In the genomic region with DNA sequence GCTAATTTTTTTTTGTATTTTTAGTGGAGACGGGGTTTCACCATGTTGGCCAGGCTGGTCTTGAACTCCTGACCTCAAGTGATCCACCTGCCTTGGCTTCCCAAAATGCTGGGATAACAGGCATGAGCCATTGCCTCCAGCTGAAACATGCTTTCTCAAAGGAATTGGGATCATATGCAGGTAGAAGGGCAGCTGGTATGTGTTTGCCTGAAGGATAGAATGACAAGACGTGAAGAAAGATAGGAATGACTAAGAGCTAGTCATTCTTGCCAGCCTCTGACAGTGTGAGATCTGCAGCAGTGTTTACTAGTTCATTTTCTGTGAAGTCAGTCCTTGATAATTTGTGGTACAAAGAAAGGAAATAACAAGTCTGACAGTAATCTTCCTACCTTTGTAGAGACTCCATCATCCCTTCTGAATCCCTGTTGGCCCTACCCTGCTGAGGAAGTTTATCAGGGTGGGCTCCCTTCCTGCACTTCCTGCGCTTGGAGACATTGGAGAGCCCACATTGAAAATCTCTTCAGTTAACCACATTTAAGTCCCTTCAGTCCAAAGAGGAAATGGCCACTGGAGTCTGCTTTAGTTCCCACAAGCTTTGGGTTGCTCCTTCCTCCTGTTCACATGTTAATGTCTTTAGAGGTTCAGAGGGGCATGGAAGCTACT, we compare ENCODE assay signal across 8 cellular contexts. TPM values are rescaled to one million over a fixed set of nuclear protein-coding genes. Genes with fewer than 3 reads are reported as not detected.
A peak's percentile ranks its signal among the peaks of the same experiment; 100 is the strongest.
DNase-seq lines count a peak whose midpoint lies in the region; ATAC-seq, FAIRE-seq and TF ChIP-seq lines count a peak whose summit lies in the region.

No MANE protein-coding gene starts in this region.

- H3K79me2 ChIP-seq in keratinocyte (ENCODE audit: control insufficient read depth, insufficient read depth, low read length), result peaks cover 38% of the 10 kb centered on the region

- WGBS in upper lobe of left lung, 2 donors, result 37 to 43% methylated on average over 3 of the region's 3 CpGs

- H2AFZ ChIP-seq in keratinocyte (ENCODE audit: control insufficient read depth, low read length), result no peak overlapping the region

- no peaks in the 10 kb centered on the region for H3K9me3 ChIP-seq in keratinocyte (ENCODE audit: control insufficient read depth, low read depth, low read length)
- H3K9me3 ChIP-seq in upper lobe of left lung, result no peaks in the 10 kb centered on the region

- H4K20me1 ChIP-seq in keratinocyte (ENCODE audit: control insufficient read depth, extremely low read depth, insufficient read depth, low read length), result no peaks in the 10 kb centered on the region

- peak overlapping the region; percentile 95 for H3K4me3 Mint-ChIP-seq in activated naive CD8-positive, alpha-beta T cell treated with anti-CD3 and anti-CD28 coated beads, Interleukin-2, amount 50 U/mL, for 24 hours
- H3K4me3 Mint-ChIP-seq in progenitor cell of endocrine pancreas (ENCODE audit: low read depth), result no peak overlapping the region

- peak overlapping the region; percentile 10 for H3K4me2 ChIP-seq in keratinocyte (ENCODE audit: control insufficient read depth, extremely low read depth, insufficient read depth, low read depth, low read length)

- H3K36me3 ChIP-seq in keratinocyte (ENCODE audit: control insufficient read depth in 2 of 2, extremely low read depth in 1 of 2, insufficient read depth in 2 of 2, low read length in 2 of 2), result peaks cover 4 to 9% of the 10 kb centered on the region in 2 experiments
- peaks cover 0 to 52% (median 24%) of the 10 kb centered on the region in 4 donors for H3K36me3 ChIP-seq in upper lobe of left lung

- H3K9me1 ChIP-seq in keratinocyte (ENCODE audit: control insufficient read depth, extremely low read depth, insufficient read depth, low read length), result no peaks in the 10 kb centered on the region

- peak; percentile 51 for ATAC-seq in activated naive CD8-positive, alpha-beta T cell treated with anti-CD3 and anti-CD28 coated beads, Interleukin-2, amount 50 U/mL, for 24 hours
- ATAC-seq in upper lobe of left lung (ENCODE audit: low FRiP score in 2 of 2) (peak; percentile 18 to 35), GM18870 (IDR thresholded peaks at IDR 0.05; ENCODE audit: unreplicated experiment) (no peak)

- peak; percentile 84 for FAIRE-seq in keratinocyte (lab: Jason Lieb, UNC)

- H3K4me3 ChIP-seq in keratinocyte (ENCODE audit: control insufficient read depth in 2 of 3, extremely low read depth in 1 of 3, insufficient read depth in 2 of 3, low read depth in 1 of 3, low read length in 3 of 3) (no peak overlapping the region), upper lobe of left lung (peak overlapping the region in 3 of 4 donors; percentile 11 to 34 (median 16))

- H3K36me3 Mint-ChIP-seq in activated naive CD8-positive, alpha-beta T cell treated with anti-CD3 and anti-CD28 coated beads, Interleukin-2, amount 50 U/mL, for 24 hours (ENCODE audit: low read depth), result peaks cover 49% of the 10 kb centered on the region
- peaks cover 14% of the 10 kb centered on the region for H3K36me3 Mint-ChIP-seq in progenitor cell of endocrine pancreas (ENCODE audit: insufficient read depth)

- peak overlapping the region; percentile 94 for H3K27ac Mint-ChIP-seq in activated naive CD8-positive, alpha-beta T cell treated with anti-CD3 and anti-CD28 coated beads, Interleukin-2, amount 50 U/mL, for 24 hours
- no peak overlapping the region for H3K27ac Mint-ChIP-seq in progenitor cell of endocrine pancreas

- TF ChIP-seq CTCF in keratinocyte (optimal IDR thresholded peaks at IDR 0.05 in 1 of 3, IDR thresholded peaks at IDR 0.05 in 1 of 3, conservative IDR thresholded peaks at IDR 0.05 in 1 of 3; ENCODE audit: extremely low read depth in 1 of 3, insufficient read depth in 2 of 3, low read length in 3 of 3) (no peak), upper lobe of left lung (IDR thresholded peaks at IDR 0.05) (no peak), progenitor cell of endocrine pancreas (IDR thresholded peaks at IDR 0.05; ENCODE audit: unreplicated experiment) (no peak)

- no peaks in the 10 kb centered on the region for H3K27me3 ChIP-seq in keratinocyte (ENCODE audit: control insufficient read depth, extremely low read depth, insufficient read depth, low read length)
- H3K27me3 ChIP-seq in upper lobe of left lung, result no peaks in the 10 kb centered on the region

- H3K4me1 Mint-ChIP-seq in activated naive CD8-positive, alpha-beta T cell treated with anti-CD3 and anti-CD28 coated beads, Interleukin-2, amount 50 U/mL, for 24 hours, result peaks cover 71% of the 10 kb centered on the region
- peaks cover 24% of the 10 kb centered on the region for H3K4me1 Mint-ChIP-seq in progenitor cell of endocrine pancreas (ENCODE audit: low read depth)

- no peaks in the 10 kb centered on the region for H3K9me3 Mint-ChIP-seq in activated naive CD8-positive, alpha-beta T cell treated with anti-CD3 and anti-CD28 coated beads, Interleukin-2, amount 50 U/mL, for 24 hours
- H3K9me3 Mint-ChIP-seq in progenitor cell of endocrine pancreas (ENCODE audit: low read depth), result no peaks in the 10 kb centered on the region

- peaks cover 75% of the 10 kb centered on the region for H3K4me1 ChIP-seq in keratinocyte (ENCODE audit: control insufficient read depth, extremely low read depth, insufficient read depth, low read length)
- H3K4me1 ChIP-seq in upper lobe of left lung, result peaks cover 96 to 100% (median 98%) of the 10 kb centered on the region in 4 donors

- H3K27ac ChIP-seq in keratinocyte (ENCODE audit: control insufficient read depth, insufficient read depth, low read length) (peak overlapping the region; percentile 74), upper lobe of left lung (peak overlapping the region; percentile 99 to 100 (median 100))

- H3K27me3 Mint-ChIP-seq in activated naive CD8-positive, alpha-beta T cell treated with anti-CD3 and anti-CD28 coated beads, Interleukin-2, amount 50 U/mL, for 24 hours, result no peaks in the 10 kb centered on the region
- H3K27me3 Mint-ChIP-seq in progenitor cell of endocrine pancreas, result no peaks in the 10 kb centered on the region

- H3K9ac ChIP-seq in keratinocyte (ENCODE audit: control insufficient read depth, extremely low read depth, insufficient read depth, low read length), result peak overlapping the region; percentile 55

- TF ChIP-seq POLR2A in upper lobe of left lung (IDR thresholded peaks at IDR 0.05), result peak in 2 of 4 donors; percentile 34 to 52

- dilution Hi-C loops in keratinocyte (cut with MboI; ENCODE audit: extremely low pct_ligation_motif_present, low sequenced_read_pairs), result no loop called here

- peak in 2 of 4 donors; percentile 52 to 85 for TF ChIP-seq EP300 in upper lobe of left lung (IDR thresholded peaks at IDR 0.05)

- peak; percentile 43 for DNase-seq in GM03348 (ENCODE audit: low spot score)
- DNase-seq in LHCN-M2 (ENCODE audit: low read depth), result peak; percentile 91
- DNase-seq in activated naive CD8-positive, alpha-beta T cell treated with anti-CD3 and anti-CD28 coated beads, Interleukin-2, amount 50 U/mL, for 24 hours, result peak; percentile 27
- DNase-seq in keratinocyte (ENCODE audit: low read depth, low spot score), result peak; percentile 91
- no peak for DNase-seq in upper lobe of left lung
- no peak for DNase-seq in NCI-H345 (lab: John Stamatoyannopoulos, UW)
- no peak for DNase-seq in progenitor cell of endocrine pancreas (ENCODE audit: low spot score, unreplicated experiment)

RNA-seq across cellular contexts. Expression of a gene that starts 14.7 kb away (rescaled TPM):
- total RNA-seq in LHCN-M2 (2014; rRNA removed), result 47.7 and 50.0 TPM in 2 replicates
- 37.6 TPM for polyA plus RNA-seq in LHCN-M2 (2012)
- 34.2 to 49.0 TPM (median 37.3 TPM) in 3 replicates for polyA plus RNA-seq in keratinocyte
- polyA plus RNA-seq in keratinocyte (2011; ENCODE audit: low read depth), result 99.9 TPM
- polyA plus RNA-seq in keratinocyte (2011; cell fraction: cytosol; rRNA removed), result 30.0 and 42.3 TPM in 2 replicates
- 135 and 160 TPM in 2 replicates for polyA plus RNA-seq in keratinocyte (2011; cell fraction: nucleus; rRNA removed)
- 34.7 and 74.4 TPM in 2 replicates for polyA plus RNA-seq in keratinocyte (2012; ENCODE audit: low replicate concordance)
- polyA minus RNA-seq in keratinocyte, result 39.4 to 118 TPM (median 114 TPM) in 3 replicates
- polyA minus RNA-seq in keratinocyte (2011; cell fraction: cytosol; rRNA and poly(A)+ RNA removed), result 22.4 TPM
- polyA minus RNA-seq in keratinocyte (2011; cell fraction: nucleus; rRNA and poly(A)+ RNA removed), result 95.2 and 170 TPM in 2 replicates
- 1,000 to 10,000 TPM in 1 of 6 donors, 100 to 1,000 TPM in 5; 263 to 1,189 (median 435) TPM for total RNA-seq in upper lobe of left lung
- 46.1 and 50.0 TPM in 2 replicates for total RNA-seq in progenitor cell of endocrine pancreas

RNA-seq across cellular contexts. Expression of a gene that starts 52.3 kb away (rescaled TPM):
- 0.38 and 0.52 TPM in 2 replicates for total RNA-seq in LHCN-M2 (2014; rRNA removed)
- polyA plus RNA-seq in LHCN-M2 (2012), result 0.17 TPM
- 5.0 to 7.1 TPM (median 6.6 TPM) in 3 replicates for polyA plus RNA-seq in keratinocyte
- polyA plus RNA-seq in keratinocyte (2011; ENCODE audit: low read depth), result 2.4 TPM
- polyA plus RNA-seq in keratinocyte (2011; cell fraction: cytosol; rRNA removed), result 3.2 and 5.9 TPM in 2 replicates
- 9.4 and 10.9 TPM in 2 replicates for polyA plus RNA-seq in keratinocyte (2011; cell fraction: nucleus; rRNA removed)
- 2.5 and 3.0 TPM in 2 replicates for polyA plus RNA-seq in keratinocyte (2012; ENCODE audit: low replicate concordance)
- polyA minus RNA-seq in keratinocyte, result 3.6 to 13.8 TPM (median 13.0 TPM) in 3 replicates
- 5.6 TPM for polyA minus RNA-seq in keratinocyte (2011; cell fraction: cytosol; rRNA and poly(A)+ RNA removed)
- 6.8 and 12.0 TPM in 2 replicates for polyA minus RNA-seq in keratinocyte (2011; cell fraction: nucleus; rRNA and poly(A)+ RNA removed)
- 10 to 100 TPM; 21.1 to 67.1 (median 29.9) TPM for total RNA-seq in upper lobe of left lung
- 9.0 and 9.9 TPM in 2 replicates for total RNA-seq in progenitor cell of endocrine pancreas

RNA-seq across cellular contexts. Expression of a gene that starts 58.9 kb away (rescaled TPM):
- 89.9 and 127 TPM in 2 replicates for total RNA-seq in LHCN-M2 (2014; rRNA removed)
- polyA plus RNA-seq in LHCN-M2 (2012), result 168 TPM
- polyA plus RNA-seq in keratinocyte, result 108 to 220 TPM (median 122 TPM) in 3 replicates
- polyA plus RNA-seq in keratinocyte (2011; ENCODE audit: low read depth), result 56.5 TPM
- 141 and 198 TPM in 2 replicates for polyA plus RNA-seq in keratinocyte (2011; cell fraction: cytosol; rRNA removed)
- polyA plus RNA-seq in keratinocyte (2011; cell fraction: nucleus; rRNA removed), result 43.2 and 70.8 TPM in 2 replicates
- polyA plus RNA-seq in keratinocyte (2012; ENCODE audit: low replicate concordance), result 101 and 162 TPM in 2 replicates
- polyA minus RNA-seq in keratinocyte, result 4.4 to 29.2 TPM (median 8.2 TPM) in 3 replicates
- polyA minus RNA-seq in keratinocyte (2011; cell fraction: cytosol; rRNA and poly(A)+ RNA removed), result 29.4 TPM
- polyA minus RNA-seq in keratinocyte (2011; cell fraction: nucleus; rRNA and poly(A)+ RNA removed), result 7.5 and 10.1 TPM in 2 replicates
- total RNA-seq in upper lobe of left lung, result 10 to 100 TPM; 13.6 to 72.0 (median 52.0) TPM
- 74.7 and 75.7 TPM in 2 replicates for total RNA-seq in progenitor cell of endocrine pancreas

RNA-seq across cellular contexts. Expression of a gene that starts 59.2 kb away (rescaled TPM):
- 3.6 and 3.7 TPM in 2 replicates for total RNA-seq in LHCN-M2 (2014; rRNA removed)
- 1.8 TPM for polyA plus RNA-seq in LHCN-M2 (2012)
- polyA plus RNA-seq in keratinocyte, result 4.0 to 8.0 TPM (median 7.4 TPM) in 3 replicates
- 7.1 TPM for polyA plus RNA-seq in keratinocyte (2011; ENCODE audit: low read depth)
- 2.4 and 5.5 TPM in 2 replicates for polyA plus RNA-seq in keratinocyte (2011; cell fraction: cytosol; rRNA removed)
- 7.0 and 8.9 TPM in 2 replicates for polyA plus RNA-seq in keratinocyte (2011; cell fraction: nucleus; rRNA removed)
- 4.1 and 6.9 TPM in 2 replicates for polyA plus RNA-seq in keratinocyte (2012; ENCODE audit: low replicate concordance)
- 3.3 to 20.7 TPM (median 16.0 TPM) in 3 replicates for polyA minus RNA-seq in keratinocyte
- 11.9 TPM for polyA minus RNA-seq in keratinocyte (2011; cell fraction: cytosol; rRNA and poly(A)+ RNA removed)
- polyA minus RNA-seq in keratinocyte (2011; cell fraction: nucleus; rRNA and poly(A)+ RNA removed), result 17.6 and 34.6 TPM in 2 replicates
- total RNA-seq in upper lobe of left lung, result 10 to 100 TPM; 15.1 to 39.3 (median 26.8) TPM
- 23.8 and 25.7 TPM in 2 replicates for total RNA-seq in progenitor cell of endocrine pancreas

Comparison
In these comparisons a context has a peak if more than half of its experiments do, and no peak if none do; other contexts are left out.
1. DNase-seq: peak in GM03348 (single experiment), LHCN-M2 (single experiment), activated naive CD8-positive, alpha-beta T cell treated with anti-CD3 and anti-CD28 coated beads, Interleukin-2, amount 50 U/mL, for 24 hours (single experiment) and keratinocyte (single experiment); none in upper lobe of left lung (0 of 2), NCI-H345 (single experiment) and progenitor cell of endocrine pancreas (single experiment).
2. H3K4me3 ChIP-seq: peak in upper lobe of left lung (3 of 4); none in keratinocyte (0 of 3).